Comparison of ENCODE assay signal across 10 cellular contexts in genomic region chr19:31340059-31341025, GRCh38. TPM values are rescaled to one million over a fixed set of nuclear protein-coding genes. Genes with fewer than 3 reads are reported as not detected.
DNase-seq lines count a peak whose midpoint lies in the region; ATAC-seq and TF ChIP-seq lines count a peak whose summit lies in the region.
"Had no signal": no experiment of that assay in that cellular context is flagged by ENCODE, and none has a peak within 500 bp of the region (broad histone marks: within the 10 kb centered on the region; RNA-seq: fewer than 3 reads in every experiment).

No MANE protein-coding gene starts in this region.

- H3K36me3 ChIP-seq in DND-41 (ENCODE audit: insufficient read depth, low read length) (no peaks in the 10 kb centered on the region; the same call in 1 of the 2 replicates), prostate gland (no peaks in the 10 kb centered on the region), testis (ENCODE audit: low read depth, missing control alignments) (no peaks in the 10 kb centered on the region), MG63 (peaks cover 24% of the 10 kb centered on the region)

- no peak overlapping the region for H2AFZ ChIP-seq in DND-41 (ENCODE audit: low read depth, low read length)
- H2AFZ ChIP-seq: PC-9 had no signal

- H3K9ac ChIP-seq in DND-41 (ENCODE audit: low read depth, low read length), result peak overlapping the region; percentile 50

- peaks cover 77% of the 10 kb centered on the region for H3K27me3 Mint-ChIP-seq in central memory CD8-positive, alpha-beta T cell

- ATAC-seq in DND-41 (ENCODE audit: insufficient read depth, low read depth), result peak; percentile 82
- peak; percentile 78 for ATAC-seq in central memory CD8-positive, alpha-beta T cell (replicated peaks; ENCODE audit: extremely low read depth, poor library complexity, severe bottlenecking)
- no peak for ATAC-seq in GM19328 (IDR thresholded peaks at IDR 0.05; ENCODE audit: unreplicated experiment)

- DNase-seq in DND-41, result peak; percentile 92
- DNase-seq in NCI-H82 treated with DMSO at 0.1 percent for 48 hours (lab: John Stamatoyannopoulos, UW; ENCODE audit: unreplicated experiment), result peak; percentile 50
- peak in 1 of 2 donors; percentile 44 for DNase-seq in central memory CD8-positive, alpha-beta T cell (ENCODE audit: low spot score in 2 of 2)
- DNase-seq in prostate gland (ENCODE audit: low spot score), result peak; percentile 35
- DNase-seq in testis, result no peak
- no peak for DNase-seq in MG63
- DNase-seq in cerebellar nuclear complex (lab: John Stamatoyannopoulos, UW), result no peak
- DNase-seq: PC-9; stimulated activated CD4-positive, alpha-beta T cell treated with anti-CD3 and anti-CD28 coated beads, Interleukin-15, amount 100 ng/mL, for 24 hours had no signal

- peaks cover 28% of the 10 kb centered on the region for H4K20me1 ChIP-seq in DND-41 (ENCODE audit: insufficient read depth, low read length)

- H3K9me3 ChIP-seq in DND-41 (ENCODE audit: insufficient read depth, low read length, severe bottlenecking), result no peaks in the 10 kb centered on the region
- H3K9me3 ChIP-seq in prostate gland, result no peaks in the 10 kb centered on the region
- no peaks in the 10 kb centered on the region for H3K9me3 ChIP-seq in testis
- no peaks in the 10 kb centered on the region for H3K9me3 ChIP-seq in MG63

- H3K79me2 ChIP-seq in DND-41 (ENCODE audit: insufficient read depth, low read length), result peaks cover 72% of the 10 kb centered on the region

- H3K4me1 Mint-ChIP-seq in central memory CD8-positive, alpha-beta T cell, result peaks cover 39% of the 10 kb centered on the region

- H3K4me1 ChIP-seq in DND-41 (ENCODE audit: insufficient read depth, low read length), result peaks cover 67% of the 10 kb centered on the region
- peaks cover 9% of the 10 kb centered on the region for H3K4me1 ChIP-seq in prostate gland (replicated peaks)
- H3K4me1 ChIP-seq in testis, result peaks cover 11% of the 10 kb centered on the region

- H3K4me3 ChIP-seq in DND-41 (ENCODE audit: low read depth in 1 of 2, low read length in 2 of 2) (peak overlapping the region in 1 of 2 experiments; percentile 47; a peak in 2 of 4 replicates), prostate gland (no peak overlapping the region), testis (no peak overlapping the region), MG63 (no peak overlapping the region)
- H3K4me3 ChIP-seq: PC-9 had no signal

- intact Hi-C loops in prostate gland (cut with DNase I) (no loop called here), testis (cut with DNase I; ENCODE audit: low total_unique reads) (no loop called here)

- H3K27ac ChIP-seq in DND-41 (ENCODE audit: low read length) (peak overlapping the region; percentile 98), prostate gland (peak overlapping the region; percentile 49 to 53), testis (no peak overlapping the region)
- H3K27ac ChIP-seq: PC-9 had no signal

- peak overlapping the region; percentile 90 for H3K27ac Mint-ChIP-seq in central memory CD8-positive, alpha-beta T cell (ENCODE audit: low read depth)

- WGBS in prostate gland, result 19% methylated on average over 14 of the region's 14 CpGs
- WGBS in testis, 2 donors, result 68 to 75% methylated on average over 14 of the region's 14 CpGs

- peak overlapping the region; percentile 64 for H3K4me3 Mint-ChIP-seq in central memory CD8-positive, alpha-beta T cell

- H3K4me2 ChIP-seq in DND-41 (ENCODE audit: insufficient read depth, low read length), result peak overlapping the region; percentile 70
- H3K4me2 ChIP-seq: PC-9 had no signal

- TF ChIP-seq POLR2A in prostate gland (IDR thresholded peaks at IDR 0.05) (no peak), testis (IDR thresholded peaks at IDR 0.05) (no peak)

- H3K9me3 Mint-ChIP-seq in central memory CD8-positive, alpha-beta T cell, result no peaks in the 10 kb centered on the region

- TF ChIP-seq CTCF in DND-41 (IDR thresholded peaks at IDR 0.05; ENCODE audit: borderline replicate concordance, extremely low read depth, low read length, poor library complexity, severe bottlenecking), result no peak
- no peak for TF ChIP-seq CTCF in prostate gland (IDR thresholded peaks at IDR 0.05)
- no peak for TF ChIP-seq CTCF in testis (IDR thresholded peaks at IDR 0.05)

- peaks cover 9% of the 10 kb centered on the region for H3K36me3 Mint-ChIP-seq in central memory CD8-positive, alpha-beta T cell (ENCODE audit: insufficient read depth)

- no peaks in the 10 kb centered on the region for H3K27me3 ChIP-seq in DND-41 (ENCODE audit: insufficient read depth, low read length, poor library complexity)
- no peaks in the 10 kb centered on the region for H3K27me3 ChIP-seq in prostate gland (replicated peaks; ENCODE audit: insufficient read depth)
- no peaks in the 10 kb centered on the region for H3K27me3 ChIP-seq in testis
- H3K27me3 ChIP-seq in MG63, result no peaks in the 10 kb centered on the region

RNA-seq across cellular contexts. Expression of gene TSHZ3, which starts 8.9 kb away (rescaled TPM):
- total RNA-seq in prostate gland (10 to 100 TPM; 10.4 to 18.4 TPM), testis (10 to 100 TPM in 1 of 2 donors, 1 to 10 TPM in 1; 8.0 to 12.7 TPM)
- 6.8 TPM for polyA plus RNA-seq in testis (ENCODE audit: insufficient read depth, low read depth, low replicate concordance)
- 2.2 and 2.6 TPM in 2 replicates for total RNA-seq in MG63 (2014; rRNA removed; shearing (Covaris generic); ENCODE audit: low replicate concordance)
- total RNA-seq: PC-9 had no signal

Comparison
In these comparisons a context has a peak if more than half of its experiments do, and no peak if none do; other contexts are left out.
1. DNase-seq: peak in DND-41 (single experiment), NCI-H82 treated with DMSO at 0.1 percent for 48 hours (single experiment) and prostate gland (single experiment); none in testis (single experiment), MG63 (single experiment) and cerebellar nuclear complex (0 of 2).
2. H3K27ac ChIP-seq: peak in DND-41 (single experiment) and prostate gland (2 of 2); none in testis (0 of 2).